ENCODE assay signal across 20 cellular contexts in genomic region chr4:71692198-71692597, GRCh38.
A peak's percentile ranks its signal among the peaks of the same experiment; 100 is the strongest.
DNase-seq lines count a peak whose midpoint lies in the region; ATAC-seq, FAIRE-seq and TF ChIP-seq lines count a peak whose summit lies in the region.
"Had no signal": no experiment of that assay in that cellular context is flagged by ENCODE, and none has a peak within 500 bp of the region (broad histone marks: within the 10 kb centered on the region; RNA-seq: fewer than 3 reads in every experiment).

No MANE protein-coding gene starts in this region.

- peak; percentile 19 for ATAC-seq in mucosa of descending colon
- no peak for ATAC-seq in CD8-positive, alpha-beta T cell
- ATAC-seq: K562 had no signal

- no peak overlapping the region for H3K4me3 ChIP-seq in mucosa of descending colon
- no peak overlapping the region for H3K4me3 ChIP-seq in stomach
- no peak overlapping the region for H3K4me3 ChIP-seq in CD8-positive, alpha-beta T cell (ENCODE audit: low read depth, low read length)
- H3K4me3 ChIP-seq: GM23248, HAP-1, K562 had no signal

- no peak for TF ChIP-seq CTCF in chondrocyte (IDR thresholded peaks at IDR 0.05)
- no peak for TF ChIP-seq CTCF in mucosa of descending colon (IDR thresholded peaks at IDR 0.05)
- TF ChIP-seq CTCF in stomach (IDR thresholded peaks at IDR 0.05) = no peak
- no peak for TF ChIP-seq CTCF in CD8-positive, alpha-beta T cell (IDR thresholded peaks at IDR 0.05)

- peak overlapping the region; percentile 38 for H3K27ac Mint-ChIP-seq in chondrocyte (ENCODE audit: unreplicated experiment)
- H3K27ac Mint-ChIP-seq in CD8-positive, alpha-beta T cell = no peak overlapping the region
- H3K27ac Mint-ChIP-seq: B cell; CD4-positive, alpha-beta T cell had no signal

- no peaks in the 10 kb centered on the region for H3K36me3 Mint-ChIP-seq in chondrocyte (ENCODE audit: low read depth)
- no peaks in the 10 kb centered on the region for H3K36me3 Mint-ChIP-seq in CD8-positive, alpha-beta T cell

- WGBS in stomach, 5 donors = 23 to 57% (median 36%) methylated on average over 2 of the region's 2 CpGs

- peak; percentile 9 for DNase-seq in NCI-H2029 (lab: John Stamatoyannopoulos, UW)
- no peak for DNase-seq in chondrocyte (ENCODE audit: low spot score)
- DNase-seq in mucosa of descending colon = no peak
- no peak for DNase-seq in stomach
- DNase-seq in HTR-8/SVneo (ENCODE audit: insufficient read length, low spot score) = no peak
- no peak for DNase-seq in kidney glomerular epithelial cell (lab: John Stamatoyannopoulos, UW)
- DNase-seq in CD8-positive, alpha-beta T cell = no peak
- DNase-seq: C1 segment of cervical spinal cord; CD4-positive, alpha-beta T cell; DMS153; DMS79 treated with DMSO at 0.1 percent for 48 hours; EL; GM23248 had no signal

- peaks cover 3% of the 10 kb centered on the region for H3K9me3 Mint-ChIP-seq in chondrocyte (ENCODE audit: low read depth)
- H3K9me3 Mint-ChIP-seq in CD8-positive, alpha-beta T cell = no peaks in the 10 kb centered on the region
- H3K9me3 Mint-ChIP-seq: CD4-positive, alpha-beta T cell had no signal

- peak overlapping the region in 3 of 5 donors; percentile 4 to 38 (median 32) for H3K27ac ChIP-seq in stomach
- no peak overlapping the region for H3K27ac ChIP-seq in CD8-positive, alpha-beta T cell (ENCODE audit: low read depth, low read length)
- H3K27ac ChIP-seq: GM23248, HL-60 had no signal

- intact Hi-C loops in mucosa of descending colon (cut with DNase I, micrococcal nuclease) (no loop called here), stomach (cut with DNase I; ENCODE audit: low total_unique reads) (no loop called here)
- intact Hi-C loops in CD8-positive, alpha-beta T cell (cut with DNase I, micrococcal nuclease) = no loop called here

- no peak for FAIRE-seq in HTR-8/SVneo (lab: Jason Lieb, UNC)
- FAIRE-seq: A204.1, G401.6, GM12891, K562 had no signal

- H3K4me3 Mint-ChIP-seq in chondrocyte (ENCODE audit: unreplicated experiment) = no peak overlapping the region
- H3K4me3 Mint-ChIP-seq in CD8-positive, alpha-beta T cell = no peak overlapping the region
- H3K4me3 Mint-ChIP-seq: B cell; CD4-positive, alpha-beta T cell had no signal

- no peaks in the 10 kb centered on the region for H3K36me3 ChIP-seq in mucosa of descending colon (ENCODE audit: low read depth)
- H3K36me3 ChIP-seq in stomach = no peaks in the 10 kb centered on the region
- H3K36me3 ChIP-seq in CD8-positive, alpha-beta T cell (ENCODE audit: insufficient read depth, low read length) = no peaks in the 10 kb centered on the region
- H3K36me3 ChIP-seq: HAP-1 had no signal

- TF ChIP-seq EP300 in stomach (IDR thresholded peaks at IDR 0.05) = no peak

- no peaks in the 10 kb centered on the region for H3K27me3 Mint-ChIP-seq in chondrocyte (ENCODE audit: low read depth)
- peaks cover 37% of the 10 kb centered on the region for H3K27me3 Mint-ChIP-seq in CD8-positive, alpha-beta T cell (ENCODE audit: low read depth)

- H3K4me1 Mint-ChIP-seq in chondrocyte (ENCODE audit: low read depth) = peaks cover 54% of the 10 kb centered on the region
- H3K4me1 Mint-ChIP-seq in CD8-positive, alpha-beta T cell (ENCODE audit: low read depth) = no peaks in the 10 kb centered on the region
- H3K4me1 Mint-ChIP-seq: B cell had no signal

- CTCF ChIA-PET in CD8-positive, alpha-beta T cell (lab: Charles Lee) = interaction anchor here (0.7 to 0.9 kb wide), 2 partner anchors 9 to 27 kb away, joined by 3 read pairs; no protein-coding TSS in a partner anchor

- H3K9me3 ChIP-seq in mucosa of descending colon (no peaks in the 10 kb centered on the region), stomach (no peaks in the 10 kb centered on the region)
- H3K9me3 ChIP-seq in CD8-positive, alpha-beta T cell (ENCODE audit: low read length) = no peaks in the 10 kb centered on the region
- H3K9me3 ChIP-seq: HAP-1 had no signal

- no peaks in the 10 kb centered on the region for H3K27me3 ChIP-seq in stomach
- no peaks in the 10 kb centered on the region for H3K27me3 ChIP-seq in CD8-positive, alpha-beta T cell (ENCODE audit: insufficient read depth, low read length)

- no peak for TF ChIP-seq POLR2A in stomach (IDR thresholded peaks at IDR 0.05)

- H3K4me1 ChIP-seq in mucosa of descending colon (ENCODE audit: low read depth) = no peaks in the 10 kb centered on the region
- H3K4me1 ChIP-seq in stomach = peaks cover 0 to 13% (median 1%) of the 10 kb centered on the region in 4 donors
- no peaks in the 10 kb centered on the region for H3K4me1 ChIP-seq in CD8-positive, alpha-beta T cell (ENCODE audit: insufficient read depth, low read length)
- H3K4me1 ChIP-seq: HAP-1 had no signal

- POLR2A ChIA-PET in CD8-positive, alpha-beta T cell (lab: Charles Lee) = no interaction called here
